In the genomic region with DNA sequence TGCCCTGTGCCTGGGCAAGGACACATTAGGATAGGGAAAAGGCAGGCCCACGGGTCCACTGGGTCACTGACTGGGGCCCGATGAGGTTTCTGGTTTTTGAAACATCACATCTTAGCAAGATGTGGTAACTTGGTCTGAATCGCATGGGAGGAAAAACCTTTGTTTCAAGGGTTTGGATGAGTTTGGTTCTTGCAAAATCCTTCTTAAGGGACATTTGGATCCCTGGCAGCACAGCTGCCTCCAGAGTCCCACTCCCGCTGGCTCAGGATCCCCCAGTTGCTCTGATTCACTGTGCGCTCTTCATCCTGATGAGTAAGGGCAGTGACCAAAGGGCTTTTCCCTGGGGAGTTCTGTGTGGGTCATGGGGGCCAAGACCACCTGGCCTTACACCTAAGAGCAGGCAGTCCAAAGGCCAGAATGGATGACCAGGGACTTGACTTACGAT, we compare ENCODE assay signal across 27 cellular contexts. TPM values are rescaled to one million over a fixed set of nuclear protein-coding genes. Genes with fewer than 3 reads are reported as not detected.
DNase-seq lines count a peak whose midpoint lies in the region; ATAC-seq and TF ChIP-seq lines count a peak whose summit lies in the region.
"Had no signal": no experiment of that assay in that cellular context is flagged by ENCODE, and none has a peak within 500 bp of the region (broad histone marks: within the 10 kb centered on the region; RNA-seq: fewer than 3 reads in every experiment).

No MANE protein-coding gene starts in this region.

- no peak overlapping the region for H3K9ac ChIP-seq in HUES64 (ENCODE audit: low read depth, low read length)

- no peaks in the 10 kb centered on the region for H3K9me3 ChIP-seq in HUES64 (ENCODE audit: insufficient read depth, low read depth, low read length)
- H3K9me3 ChIP-seq: BLaER1 treated with 17β-estradiol and CSF1 and Interleukin-3, amounts not matched to agents 10 nM and 100 nM; HAP-1 had no signal

- H3K27me3 Mint-ChIP-seq in osteocyte (ENCODE audit: unreplicated experiment) (no peaks in the 10 kb centered on the region), chondrocyte (ENCODE audit: low read depth) (no peaks in the 10 kb centered on the region)
- H3K27me3 Mint-ChIP-seq: activated naive CD4-positive, alpha-beta T cell treated with anti-CD3 and anti-CD28 coated beads, Interleukin-2, amount 50 U/mL, for 24 hours; stimulated activated naive B cell treated with anti-CD40 and anti-IgM and Interleukin-4, amounts not matched to agents 10 μg/mL and 1 μg/mL and 100 μg/mL, for 72 hours had no signal

- H3K4me3 Mint-ChIP-seq in osteocyte (ENCODE audit: unreplicated experiment): no peak overlapping the region
- H3K4me3 Mint-ChIP-seq in chondrocyte (ENCODE audit: unreplicated experiment): no peak overlapping the region
- H3K4me3 Mint-ChIP-seq: activated CD4-positive, alpha-beta memory T cell treated with anti-CD3 and anti-CD28 coated beads for 36 hours; activated naive CD4-positive, alpha-beta T cell treated with anti-CD3 and anti-CD28 coated beads, Interleukin-2, amount 50 U/mL, for 24 hours; brain; immature natural killer cell; naive thymus-derived CD8-positive, alpha-beta T cell; stimulated activated naive B cell treated with anti-CD40 and anti-IgM and Interleukin-4, amounts not matched to agents 10 μg/mL and 1 μg/mL and 100 μg/mL, for 72 hours; type B pancreatic cell had no signal

- no peaks in the 10 kb centered on the region; the same call in 1 of the 2 replicates for H3K4me1 ChIP-seq in HUES64 (ENCODE audit: insufficient read depth, low read length)
- H3K4me1 ChIP-seq: HAP-1 had no signal

- H3K9me3 Mint-ChIP-seq in osteocyte (ENCODE audit: unreplicated experiment) (no peaks in the 10 kb centered on the region), chondrocyte (ENCODE audit: low read depth) (no peaks in the 10 kb centered on the region)
- H3K9me3 Mint-ChIP-seq: activated CD4-positive, alpha-beta memory T cell treated with anti-CD3 and anti-CD28 coated beads for 36 hours; activated naive CD4-positive, alpha-beta T cell treated with anti-CD3 and anti-CD28 coated beads, Interleukin-2, amount 50 U/mL, for 24 hours; activated T-helper 2 cell treated with anti-CD3 and anti-CD28 coated beads, Interferon-gamma antibody, Interleukin-2, Interleukin-4, amounts not matched to agents 10 μg/mL and 5 μg/mL and 100 μg/mL, durations not matched to agents 14 hours and 24 hours and 36 hours; brain; naive thymus-derived CD8-positive, alpha-beta T cell; stimulated activated naive B cell treated with anti-CD40 and anti-IgM and Interleukin-4, amounts not matched to agents 10 μg/mL and 1 μg/mL and 100 μg/mL, for 72 hours; type B pancreatic cell had no signal

- TF ChIP-seq CTCF in osteocyte (IDR thresholded peaks at IDR 0.05): no peak
- no peak for TF ChIP-seq CTCF in chondrocyte (IDR thresholded peaks at IDR 0.05)

- peaks cover 29% of the 10 kb centered on the region for H3K27me3 ChIP-seq in HUES64 (ENCODE audit: insufficient read depth, low read length)
- H3K27me3 ChIP-seq: ovary had no signal

- WGBS in HUES64: 82% methylated on average over 6 of the region's 6 CpGs

- H3K36me3 ChIP-seq in HUES64 (ENCODE audit: insufficient read depth, low read length): peaks cover 31% of the 10 kb centered on the region
- H3K36me3 ChIP-seq: ovary had no signal

- peak overlapping the region; percentile 51; the same call in 1 of the 2 replicates for H3K27ac ChIP-seq in HUES64 (ENCODE audit: low read depth, low read length)
- H3K27ac ChIP-seq: BLaER1 treated with 17β-estradiol and CSF1 and Interleukin-3, amounts not matched to agents 10 nM and 100 nM; ovary; skin epidermis had no signal

- peak overlapping the region; percentile 56 for H3K27ac Mint-ChIP-seq in osteocyte (ENCODE audit: unreplicated experiment)
- no peak overlapping the region for H3K27ac Mint-ChIP-seq in chondrocyte (ENCODE audit: unreplicated experiment)
- H3K27ac Mint-ChIP-seq: activated CD4-positive, alpha-beta memory T cell treated with anti-CD3 and anti-CD28 coated beads for 36 hours; activated naive CD4-positive, alpha-beta T cell treated with anti-CD3 and anti-CD28 coated beads, Interleukin-2, amount 50 U/mL, for 24 hours; activated T-helper 2 cell treated with anti-CD3 and anti-CD28 coated beads, Interferon-gamma antibody, Interleukin-2, Interleukin-4, amounts not matched to agents 10 μg/mL and 5 μg/mL and 100 μg/mL, durations not matched to agents 14 hours and 24 hours and 36 hours; brain; immature natural killer cell; stimulated activated naive B cell treated with anti-CD40 and anti-IgM and Interleukin-4, amounts not matched to agents 10 μg/mL and 1 μg/mL and 100 μg/mL, for 72 hours; type B pancreatic cell had no signal

- no peak for ATAC-seq in GM19351 (IDR thresholded peaks at IDR 0.05; ENCODE audit: unreplicated experiment)
- ATAC-seq: naive thymus-derived CD8-positive, alpha-beta T cell; stimulated activated naive B cell treated with anti-CD40 and anti-IgM and Interleukin-4, amounts not matched to agents 10 μg/mL and 1 μg/mL and 100 μg/mL, for 72 hours had no signal

- DNase-seq in epidermal melanocyte (ENCODE audit: insufficient read length, low spot score): peak; percentile 12
- DNase-seq in osteocyte (ENCODE audit: extremely low spot score, unreplicated experiment): no peak
- DNase-seq in chondrocyte (ENCODE audit: low spot score): no peak
- DNase-seq: activated CD4-positive, alpha-beta memory T cell treated with anti-CD3 and anti-CD28 coated beads for 36 hours; activated CD4-positive, alpha-beta T cell treated with anti-CD3 and anti-CD28 coated beads for 1 hour; amniotic stem cell; cerebellar nuclear complex; immature natural killer cell; Kasumi-1; left cardiac atrium; NCI-H1436; NCI-H2081 treated with DMSO at 0.1 percent for 48 hours; ovary; PC-3; stimulated activated naive B cell treated with anti-CD40 and anti-IgM and Interleukin-4, amounts not matched to agents 10 μg/mL and 1 μg/mL and 100 μg/mL, for 72 hours; substantia nigra; T-helper 2 cell had no signal

- no peak overlapping the region for H3K4me3 ChIP-seq in HUES64 (ENCODE audit: low read length)
- H3K4me3 ChIP-seq: BLaER1 treated with 17β-estradiol and CSF1 and Interleukin-3, amounts not matched to agents 10 nM and 100 nM; HAP-1; ovary; skin epidermis had no signal

- H3K36me3 Mint-ChIP-seq in osteocyte (ENCODE audit: unreplicated experiment) (peaks cover 7% of the 10 kb centered on the region), chondrocyte (ENCODE audit: low read depth) (peaks cover 5% of the 10 kb centered on the region)

- H3K4me1 Mint-ChIP-seq in osteocyte (ENCODE audit: unreplicated experiment) (peaks cover 2% of the 10 kb centered on the region), chondrocyte (ENCODE audit: low read depth) (no peaks in the 10 kb centered on the region)
- H3K4me1 Mint-ChIP-seq: activated naive CD4-positive, alpha-beta T cell treated with anti-CD3 and anti-CD28 coated beads, Interleukin-2, amount 50 U/mL, for 24 hours; brain had no signal

RNA-seq across cellular contexts. Expression of a gene that starts 3.0 kb away (rescaled TPM):
- 0.30 TPM for polyA plus RNA-seq in HUES64 (2013, experiment 1 of 2)
- 0.38 TPM for polyA plus RNA-seq in HUES64 (2013, experiment 2 of 2)
- total RNA-seq in osteocyte (1.2 and 1.7 TPM in 2 replicates), chondrocyte (0.97 to 1.6 TPM (median 1.2 TPM) in 3 replicates)
- polyA plus RNA-seq: immature natural killer cell; naive thymus-derived CD8-positive, alpha-beta T cell had no signal

RNA-seq across cellular contexts. Expression of a gene that starts 12.1 kb away (rescaled TPM):
- 68.0 TPM for polyA plus RNA-seq in HUES64 (2013, experiment 1 of 2)
- 71.2 TPM for polyA plus RNA-seq in HUES64 (2013, experiment 2 of 2)
- total RNA-seq in osteocyte (46.4 and 48.1 TPM in 2 replicates), chondrocyte (25.5 to 45.4 TPM (median 44.5 TPM) in 3 replicates)

RNA-seq across cellular contexts. Expression of a gene that starts 15.9 kb away (rescaled TPM):
- polyA plus RNA-seq in HUES64 (2013, experiment 1 of 2): 17.1 TPM
- 17.0 TPM for polyA plus RNA-seq in HUES64 (2013, experiment 2 of 2)
- total RNA-seq in osteocyte (24.3 and 26.9 TPM in 2 replicates), chondrocyte (18.7 to 25.7 TPM (median 20.7 TPM) in 3 replicates)

RNA-seq across cellular contexts. Expression of a gene that starts 24.6 kb away (rescaled TPM):
- polyA plus RNA-seq in HUES64 (2013, experiment 1 of 2): 33.7 TPM
- polyA plus RNA-seq in HUES64 (2013, experiment 2 of 2): 31.4 TPM
- total RNA-seq in osteocyte (14.1 and 15.0 TPM in 2 replicates), chondrocyte (15.6 to 21.1 TPM (median 16.0 TPM) in 3 replicates)

RNA-seq across cellular contexts. Expression of a gene that starts 28.6 kb away (rescaled TPM):
- polyA plus RNA-seq in HUES64 (2013, experiment 1 of 2): 7.9 TPM
- polyA plus RNA-seq in HUES64 (2013, experiment 2 of 2): 5.9 TPM
- total RNA-seq in osteocyte (6.6 and 10.1 TPM in 2 replicates), chondrocyte (5.4 to 7.3 TPM (median 6.9 TPM) in 3 replicates)
